ENCODE assay signal across 31 cellular contexts in genomic region chr1:62222321-62222720, GRCh38. TPM values are rescaled to one million over a fixed set of nuclear protein-coding genes. Genes with fewer than 3 reads are reported as not detected.
"Had no signal": no experiment of that assay in that cellular context is flagged by ENCODE, and none has a peak within 500 bp of the region (broad histone marks: within the 10 kb centered on the region; RNA-seq: fewer than 3 reads in every experiment).

No MANE protein-coding gene starts in this region.

- H3K4me3 ChIP-seq: ascending aorta, cardiac muscle cell had no signal

- DNase-seq: activated CD4-positive, alpha-beta memory T cell treated with anti-CD3 and anti-CD28 coated beads, Interleukin-2, amount 10 ng/mL, durations not matched to agents 7 days and 5 days; activated CD4-positive, alpha-beta T cell treated with anti-CD3 and anti-CD28 coated beads for 1 hour; activated CD4-positive, alpha-beta T cell treated with anti-CD3 and anti-CD28 coated beads for 36 hours; activated CD4-positive, alpha-beta T cell treated with anti-CD3 and anti-CD28 coated beads for 48 hours; activated CD4-positive, alpha-beta T cell treated with anti-CD3 and anti-CD28 coated beads, Interleukin-2, amount 10 ng/mL, durations not matched to agents 7 days and 5 days; activated CD4-positive, alpha-beta T cell treated with anti-CD3 and anti-CD28 coated beads, Interleukin-2, amount 50 U/mL, for 48 hours; activated CD4-positive, CD25-positive, alpha-beta regulatory T cell; activated CD8-positive, alpha-beta memory T cell treated with anti-CD3 and anti-CD28 coated beads for 24 hours; activated CD8-positive, alpha-beta memory T cell treated with anti-CD3 and anti-CD28 coated beads, Interleukin-2, amount 10 ng/mL, durations not matched to agents 7 days and 5 days; activated CD8-positive, alpha-beta memory T cell treated with anti-CD3 and anti-CD28 coated beads, Interleukin-2, amount 50 U/mL, for 48 hours; activated CD8-positive, alpha-beta T cell treated with anti-CD3 and anti-CD28 coated beads, Interleukin-2, amount 10 ng/mL, durations not matched to agents 7 days and 5 days; activated effector memory CD4-positive, alpha-beta T cell treated with Interleukin-2 at 50 U/mL for 16 hours; activated gamma-delta T cell; activated naive CD4-positive, alpha-beta T cell treated with anti-CD3 and anti-CD28 coated beads, Interleukin-2, amount 10 ng/mL, durations not matched to agents 7 days and 5 days; activated naive CD4-positive, alpha-beta T cell treated with Interleukin-2 at 50 U/mL for 16 hours; activated naive CD8-positive, alpha-beta T cell treated with anti-CD3 and anti-CD28 coated beads, Interleukin-2, amount 10 ng/mL, durations not matched to agents 7 days and 5 days; activated naive CD8-positive, alpha-beta T cell treated with anti-CD3 and anti-CD28 coated beads, Interleukin-2, amount 50 U/mL, for 24 hours; activated T-cell treated with anti-CD3 and anti-CD28 coated beads, Interleukin-2, amount 50 U/mL, for 24 hours; activated T-cell treated with anti-CD3 and anti-CD28 coated beads, Interleukin-2, amount 50 U/mL, for 48 hours; amygdala; anterior cingulate cortex; central memory CD4-positive, alpha-beta T cell; T-helper 1 cell; T-helper 2 cell; T-helper 9 cell had no signal

- H3K27ac ChIP-seq: ascending aorta, cardiac muscle cell, VCaP had no signal

- H3K9me3 ChIP-seq: ascending aorta had no signal

- H3K36me3 ChIP-seq: ascending aorta, cardiac muscle cell had no signal

- H3K4me1 ChIP-seq: ascending aorta had no signal

- ATAC-seq: activated CD4-positive, alpha-beta T cell treated with anti-CD3 and anti-CD28 coated beads for 36 hours; activated CD4-positive, CD25-positive, alpha-beta regulatory T cell treated with anti-CD3 and anti-CD28 coated beads, Interleukin-2, amount 50 U/mL, for 24 hours; activated CD8-positive, alpha-beta memory T cell treated with anti-CD3 and anti-CD28 coated beads, Interleukin-2, amount 10 ng/mL, durations not matched to agents 7 days and 5 days; activated CD8-positive, alpha-beta T cell treated with anti-CD3 and anti-CD28 coated beads, Interleukin-2, amount 10 ng/mL, durations not matched to agents 7 days and 5 days; activated naive CD8-positive, alpha-beta T cell treated with anti-CD3 and anti-CD28 coated beads, Interleukin-2, amount 50 U/mL, for 24 hours had no signal

- H3K27me3 ChIP-seq: ascending aorta, cardiac muscle cell had no signal

RNA-seq across cellular contexts. Expression of gene L1TD1, which starts 27.7 kb away (rescaled TPM):
- total RNA-seq: activated CD4-positive, alpha-beta memory T cell treated with anti-CD3 and anti-CD28 coated beads, Interleukin-2, amount 10 ng/mL, durations not matched to agents 7 days and 5 days; activated CD4-positive, alpha-beta T cell treated with anti-CD3 and anti-CD28 coated beads, Interleukin-2, amount 10 ng/mL, durations not matched to agents 7 days and 5 days; activated CD8-positive, alpha-beta memory T cell treated with anti-CD3 and anti-CD28 coated beads, Interleukin-2, amount 10 ng/mL, durations not matched to agents 7 days and 5 days; activated CD8-positive, alpha-beta T cell treated with anti-CD3 and anti-CD28 coated beads, Interleukin-2, amount 10 ng/mL, durations not matched to agents 7 days and 5 days; activated naive CD8-positive, alpha-beta T cell treated with anti-CD3 and anti-CD28 coated beads, Interleukin-2, amount 10 ng/mL, durations not matched to agents 7 days and 5 days; activated T-helper 2 cell treated with anti-CD3 and anti-CD28 coated beads, Interferon-gamma antibody, Interleukin-2, Interleukin-4, amounts not matched to agents 10 μg/mL and 5 μg/mL and 100 μg/mL, durations not matched to agents 14 hours and 24 hours and 36 hours; ascending aorta; cerebellum had no signal
- polyA plus RNA-seq: cardiac muscle cell had no signal
